Comparison of ENCODE assay signal across 3 cellular contexts in genomic region chr11:131005829-131006228, GRCh38.
"Had no signal": no experiment of that assay in that cellular context is flagged by ENCODE, and none has a peak within 500 bp of the region (broad histone marks: within the 10 kb centered on the region; RNA-seq: fewer than 3 reads in every experiment).

No MANE protein-coding gene starts in this region.

- DNase-seq: GDM1, GF-D8 had no signal

- ATAC-seq: GM12878 had no signal

- H3K4me3 ChIP-seq: GM12878 had no signal
